Comparison of ENCODE assay signal across 17 cellular contexts in genomic region chr12:12054993-12055392, GRCh38. TPM values are rescaled to one million over a fixed set of nuclear protein-coding genes. Genes with fewer than 3 reads are reported as not detected.
DNase-seq lines count a peak whose midpoint lies in the region; ATAC-seq and TF ChIP-seq lines count a peak whose summit lies in the region.
"Had no signal": no experiment of that assay in that cellular context is flagged by ENCODE, and none has a peak within 500 bp of the region (broad histone marks: within the 10 kb centered on the region; RNA-seq: fewer than 3 reads in every experiment).

No MANE protein-coding gene starts in this region.

- H3K36me3 Mint-ChIP-seq in T-helper 1 cell treated with Interleukin-12 subunit alpha and Interleukin-12 subunit beta and Interleukin-4 antibody, amounts not matched to agents 30 μg/mL and 1 μg/mL, for 36 hours (ENCODE audit: low read depth), result no peaks in the 10 kb centered on the region
- H3K36me3 Mint-ChIP-seq in GM23338 (ENCODE audit: low read depth), result peaks cover 4% of the 10 kb centered on the region; the same call in 2 of the 3 replicates
- H3K36me3 Mint-ChIP-seq: CD8-positive, alpha-beta T cell had no signal

- H3K36me3 ChIP-seq in GM23338 (ENCODE audit: insufficient read depth), result no peaks in the 10 kb centered on the region
- H3K36me3 ChIP-seq: BLaER1 had no signal

- TF ChIP-seq POLR2A in erythroblast (IDR thresholded peaks at IDR 0.05; ENCODE audit: low read length), result no peak

- H2AFZ ChIP-seq in GM23338, result peak overlapping the region; percentile 58
- H2AFZ ChIP-seq: GM23248 had no signal

- H4K20me1 ChIP-seq in GM23338 (replicated peaks; ENCODE audit: insufficient read depth), result no peaks in the 10 kb centered on the region
- H4K20me1 ChIP-seq: BLaER1 had no signal

- no peaks in the 10 kb centered on the region; the same call in 1 of the 2 replicates for H3K9me2 ChIP-seq in GM23338 (ENCODE audit: insufficient read depth)

- H3K79me2 ChIP-seq in GM23338 (replicated peaks; ENCODE audit: insufficient read depth), result no peaks in the 10 kb centered on the region

- no peaks in the 10 kb centered on the region for H3K9me3 Mint-ChIP-seq in T-helper 1 cell treated with Interleukin-12 subunit alpha and Interleukin-12 subunit beta and Interleukin-4 antibody, amounts not matched to agents 30 μg/mL and 1 μg/mL, for 36 hours
- H3K9me3 Mint-ChIP-seq in GM23338, result no peaks in the 10 kb centered on the region; the same call in 1 of the 3 replicates
- H3K9me3 Mint-ChIP-seq: CD8-positive, alpha-beta T cell; H9 had no signal

- H3K27ac ChIP-seq in GM23338 (ENCODE audit: low read depth), result no peak overlapping the region; the same call in 1 of the 2 replicates
- H3K27ac ChIP-seq: BLaER1, GM23248 had no signal

- no peak for TF ChIP-seq CTCF in GM23338 (conservative IDR thresholded peaks at IDR 0.05; ENCODE audit: low read depth in 2 of 2)

- no peak overlapping the region for H3K4me3 ChIP-seq in GM23338
- H3K4me3 ChIP-seq: BLaER1, GM23248 had no signal

- peak overlapping the region; percentile 45 for H3K27ac Mint-ChIP-seq in T-helper 1 cell treated with Interleukin-12 subunit alpha and Interleukin-12 subunit beta and Interleukin-4 antibody, amounts not matched to agents 30 μg/mL and 1 μg/mL, for 36 hours
- no peak overlapping the region for H3K27ac Mint-ChIP-seq in GM23338
- H3K27ac Mint-ChIP-seq: CD8-positive, alpha-beta T cell had no signal

- H3K27me3 Mint-ChIP-seq in T-helper 1 cell treated with Interleukin-12 subunit alpha and Interleukin-12 subunit beta and Interleukin-4 antibody, amounts not matched to agents 30 μg/mL and 1 μg/mL, for 36 hours (ENCODE audit: low read depth), result peaks cover 22% of the 10 kb centered on the region
- H3K27me3 Mint-ChIP-seq in GM23338 (ENCODE audit: insufficient read depth, low read depth, poor library complexity), result peaks cover 6% of the 10 kb centered on the region

- H3K4me1 Mint-ChIP-seq in T-helper 1 cell treated with Interleukin-12 subunit alpha and Interleukin-12 subunit beta and Interleukin-4 antibody, amounts not matched to agents 30 μg/mL and 1 μg/mL, for 36 hours (ENCODE audit: low read depth), result no peaks in the 10 kb centered on the region
- H3K4me1 Mint-ChIP-seq in GM23338, result peaks cover 39% of the 10 kb centered on the region

- H3K27me3 ChIP-seq in GM23338 (ENCODE audit: insufficient read depth), result no peaks in the 10 kb centered on the region
- H3K27me3 ChIP-seq: BLaER1 had no signal

- DNase-seq in T-helper 1 cell (no peak), GM23338 (ENCODE audit: low spot score) (no peak), left kidney (ENCODE audit: low read depth, low spot score) (peak; percentile 46), NCI-H748 (lab: John Stamatoyannopoulos, UW; ENCODE audit: unreplicated experiment) (no peak), erythroblast (lab: John Stamatoyannopoulos, UW) (no peak), DMS153 treated with DMSO at 0.1 percent for 48 hours (lab: John Stamatoyannopoulos, UW; ENCODE audit: unreplicated experiment) (no peak)
- DNase-seq: 8988T; CD8-positive, alpha-beta T cell; COR-L47; DMS 273 treated with DMSO at 0.1 percent for 48 hours; GDM1; GM23248; H9 had no signal

- peaks cover 23% of the 10 kb centered on the region for H3K4me1 ChIP-seq in GM23338 (ENCODE audit: insufficient read depth)
- H3K4me1 ChIP-seq: BLaER1 had no signal

- ATAC-seq in GM23338, result no peak
- ATAC-seq: CD8-positive, alpha-beta T cell had no signal

- 0 out of 2 replicates have a peak, but pooled peaks cover 3% of the 10 kb centered on the region for H3F3A ChIP-seq in GM23338 (replicated peaks; ENCODE audit: low read depth)

- H3K4me3 Mint-ChIP-seq in T-helper 1 cell treated with Interleukin-12 subunit alpha and Interleukin-12 subunit beta and Interleukin-4 antibody, amounts not matched to agents 30 μg/mL and 1 μg/mL, for 36 hours, result no peak overlapping the region
- H3K4me3 Mint-ChIP-seq in GM23338, result no peak overlapping the region
- H3K4me3 Mint-ChIP-seq: CD8-positive, alpha-beta T cell; H9 had no signal

- no peak overlapping the region for H3K4me2 ChIP-seq in GM23338
- H3K4me2 ChIP-seq: BLaER1 had no signal

TF ChIP-seq in GM23338, 12 proteins besides CTCF, POLR2A, EP300 and RAD21 (continues in another document):
- TF ChIP-seq EZH2 (IDR thresholded peaks at IDR 0.05; ENCODE audit: low read depth, unreplicated experiment), result no peak
- TF ChIP-seq ZNF462 (CRISPR knock-in tag; IDR thresholded peaks at IDR 0.05), result no peak
- TF ChIP-seq REST (IDR thresholded peaks at IDR 0.05; ENCODE audit: unreplicated experiment), result no peak

RNA-seq across cellular contexts. Expression of gene BCL2L14, which starts 15.7 kb away (rescaled TPM):
- total RNA-seq in GM23338 (2014; rRNA removed; shearing (Covaris generic)), result 2.7 and 3.9 TPM in 2 replicates
- 1.2 and 2.1 TPM in 2 replicates for polyA plus RNA-seq in GM23338 (2016; fragmentation: Nextera tagmentation; extraction: Ambion mirVana)
- total RNA-seq: A673, GM23248 had no signal
- polyA plus RNA-seq: AG04450, GM23248 had no signal
